In genomic region chr3:119063471-119063870, GRCh38 we compare ENCODE assay signal across 39 cellular contexts. TPM values are rescaled to one million over a fixed set of nuclear protein-coding genes. Genes with fewer than 3 reads are reported as not detected.
"Had no signal": no experiment of that assay in that cellular context is flagged by ENCODE, and none has a peak within 500 bp of the region (broad histone marks: within the 10 kb centered on the region; RNA-seq: fewer than 3 reads in every experiment).

No MANE protein-coding gene starts in this region.

- DNase-seq: Karpas-422, Kasumi-1, MG63, MM.1S, MV-4-11, NCI-H1048, NCI-H1092, NCI-H1092 treated with DMSO at 0.1 percent for 48 hours, NCI-H1105, NCI-H1105 treated with DMSO at 0.1 percent for 48 hours, NCI-H1417, NCI-H1417 treated with DMSO at 0.1 percent for 48 hours, NCI-H1436, NCI-H1436 treated with DMSO at 0.1 percent for 48 hours, NCI-H146, NCI-H1694, NCI-H1694 treated with DMSO at 0.1 percent for 48 hours, NCI-H187, NCI-H187 treated with DMSO at 0.1 percent for 48 hours, NCI-H1930, NCI-H2029, NCI-H2029 treated with DMSO at 0.1 percent for 48 hours, NCI-H2081, NCI-H2081 treated with DMSO at 0.1 percent for 48 hours, NCI-H2107, NCI-H2171, NCI-H2171 treated with DMSO at 0.1 percent for 48 hours, NCI-H2227 treated with DMSO at 0.1 percent for 48 hours, NCI-H226, NCI-H345, NCI-H446, NCI-H446 treated with DMSO at 0.1 percent for 48 hours, NCI-H510A, NCI-H510A treated with DMSO at 0.1 percent for 48 hours, NCI-H524 had no signal

RNA-seq across cellular contexts. Expression of gene IGSF11, which starts 28.8 kb away (rescaled TPM):
- total RNA-seq: LHCN-M2, M059J, MCF 10A, NCI-H460 had no signal
